ENCODE assay signal across 18 cellular contexts in genomic region chr20:37359331-37359730, GRCh38. TPM values are rescaled to one million over a fixed set of nuclear protein-coding genes. Genes with fewer than 3 reads are reported as not detected.
DNase-seq lines count a peak whose midpoint lies in the region; ATAC-seq lines count a peak whose summit lies in the region.
"Had no signal": no experiment of that assay in that cellular context is flagged by ENCODE, and none has a peak within 500 bp of the region (broad histone marks: within the 10 kb centered on the region; RNA-seq: fewer than 3 reads in every experiment).

No MANE protein-coding gene starts in this region.

- H3K4me1 ChIP-seq in GM23248 (ENCODE audit: insufficient read depth) (peaks cover 30% of the 10 kb centered on the region), adipocyte (ENCODE audit: control insufficient read depth, insufficient read depth, low read length) (peaks cover 21% of the 10 kb centered on the region)

- H4K20me1 ChIP-seq in GM23248 (ENCODE audit: insufficient read depth) = no peaks in the 10 kb centered on the region; the same call in 1 of the 2 replicates

- H3K27ac ChIP-seq in GM23248 (peak overlapping the region; percentile 36; the same call in 1 of the 2 replicates), skin epidermis (peak overlapping the region in 15 of 21 experiments; percentile 6 to 87 (median 65))
- H3K27ac ChIP-seq: left ventricle myocardium inferior, WERI-Rb-1 had no signal

- H3K4me3 ChIP-seq in GM23248 = no peak overlapping the region
- no peak overlapping the region for H3K4me3 ChIP-seq in adipocyte (ENCODE audit: low read length)
- H3K4me3 ChIP-seq in skin epidermis = no peak overlapping the region
- H3K4me3 ChIP-seq: left ventricle myocardium inferior, MG63 had no signal

- H3K36me3 ChIP-seq in GM23248 (ENCODE audit: low read depth) (no peaks in the 10 kb centered on the region), adipocyte (ENCODE audit: control insufficient read depth, insufficient read depth, low read length, severe bottlenecking) (no peaks in the 10 kb centered on the region)
- H3K36me3 ChIP-seq: left ventricle myocardium inferior had no signal

- H3K9me3 ChIP-seq in GM23248 (ENCODE audit: low read depth) (no peaks in the 10 kb centered on the region), adipocyte (ENCODE audit: control insufficient read depth, low read length) (no peaks in the 10 kb centered on the region)
- H3K9me3 ChIP-seq: left ventricle myocardium inferior, MG63 had no signal

- no peaks in the 10 kb centered on the region for H3F3A ChIP-seq in GM23248 (ENCODE audit: insufficient read depth)

- H3K27me3 ChIP-seq in GM23248 (replicated peaks; ENCODE audit: insufficient read depth) = no peaks in the 10 kb centered on the region
- H3K27me3 ChIP-seq in adipocyte (replicated peaks; ENCODE audit: control insufficient read depth, insufficient read depth, low read length) = no peaks in the 10 kb centered on the region
- H3K27me3 ChIP-seq: MG63 had no signal

- no peak for ATAC-seq in GM18909 (IDR thresholded peaks at IDR 0.05; ENCODE audit: poor library complexity, unreplicated experiment)
- ATAC-seq in HG03378 (IDR thresholded peaks at IDR 0.05; ENCODE audit: unreplicated experiment) = no peak

- WGBS in GM23248 (ENCODE audit: low coverage in 1 of 2, low lambda C conversion rate in 2 of 2, missing lambda C conversion rate in 2 of 2), 2 experiments = 92 to 98% methylated on average over 9 of the region's 9 CpGs

- no peak overlapping the region for H2AFZ ChIP-seq in GM23248

- H3K9ac ChIP-seq in GM23248 (peak overlapping the region; percentile 59), adipocyte (ENCODE audit: low read length) (peak overlapping the region; percentile 57)

- peak overlapping the region; percentile 32 for H3K4me2 ChIP-seq in GM23248 (ENCODE audit: unreplicated experiment)

- H3K9me2 ChIP-seq in GM23248 (ENCODE audit: insufficient read depth) = no peaks in the 10 kb centered on the region

- H3K79me2 ChIP-seq in GM23248 (ENCODE audit: insufficient read depth) = peaks cover 99% of the 10 kb centered on the region

- in situ Hi-C loops in GM23248 (cut with MboI) = no loop called here

- DNase-seq in GM23248 (no peak), adipocyte (ENCODE audit: low read depth) (no peak), islet precursor cell (peak; percentile 35), GM19240 (ENCODE audit: insufficient read length, low spot score) (no peak), globus pallidus (ENCODE audit: low spot score) (no peak)
- DNase-seq: CD8-positive, alpha-beta memory T cell; cerebellar nuclear complex; foreskin fibroblast; left ventricle myocardium inferior; MG63; NCI-H1694 treated with DMSO at 0.1 percent for 48 hours; NCI-H345; NK-92 treated with Interleukin-12 subunit alpha and Interleukin-12 subunit beta, amount 100 ng/mL, for 24 hours; stimulated activated naive CD4-positive, alpha-beta T cell; WERI-Rb-1 had no signal

RNA-seq across cellular contexts. Expression of gene SRC, which starts 13.4 kb away (rescaled TPM):
- total RNA-seq in GM23248 (2014; rRNA removed; shearing (Covaris generic)) = 28.6 and 29.8 TPM in 2 replicates
- polyA plus RNA-seq in GM23248 (2016; fragmentation: Nextera tagmentation; extraction: Ambion mirVana) = 13.9 and 17.0 TPM in 2 replicates
